ENCODE assay signal across 9 cellular contexts in genomic region chr11:6391548-6392134, GRCh38. TPM values are rescaled to one million over a fixed set of nuclear protein-coding genes. Genes with fewer than 3 reads are reported as not detected.
DNase-seq lines count a peak whose midpoint lies in the region; ATAC-seq and TF ChIP-seq lines count a peak whose summit lies in the region.
"Had no signal": no experiment of that assay in that cellular context is flagged by ENCODE, and none has a peak within 500 bp of the region (broad histone marks: within the 10 kb centered on the region; RNA-seq: fewer than 3 reads in every experiment).

No MANE protein-coding gene starts in this region.

- H3K36me3 ChIP-seq in Caco-2 (ENCODE audit: control insufficient read depth, insufficient read depth, low read length) (no peaks in the 10 kb centered on the region), OCI-LY1 (ENCODE audit: insufficient read depth, low read length) (no peaks in the 10 kb centered on the region), endodermal cell (ENCODE audit: control insufficient read depth, insufficient read depth, low read length) (no peaks in the 10 kb centered on the region), PC-9 (ENCODE audit: low read depth) (no peaks in the 10 kb centered on the region)
- H3K36me3 ChIP-seq: thyroid gland had no signal

- H3K27ac ChIP-seq in OCI-LY1 (ENCODE audit: low read depth, low read length, poor library complexity, severe bottlenecking) (no peak overlapping the region), endodermal cell (ENCODE audit: low read depth, low read length) (no peak overlapping the region), PC-9 (no peak overlapping the region)

- H3K9me3 ChIP-seq in Caco-2 (no peaks in the 10 kb centered on the region), OCI-LY1 (ENCODE audit: low read length) (no peaks in the 10 kb centered on the region), endodermal cell (ENCODE audit: control insufficient read depth, low read length) (no peaks in the 10 kb centered on the region), PC-9 (ENCODE audit: insufficient read depth, low read depth) (no peaks in the 10 kb centered on the region)
- H3K9me3 ChIP-seq: thyroid gland had no signal

- BruUV-seq in Caco-2 (replicated peaks; lab: Mats Ljungman, UMichigan) (no TSS peak), PC-9 (replicated peaks; lab: Mats Ljungman, UMichigan) (no TSS peak)

- no peak for DNase-seq in Caco-2
- peak; percentile 40 for DNase-seq in endodermal cell
- no peak for DNase-seq in progenitor cell of endocrine pancreas (ENCODE audit: low spot score, unreplicated experiment)
- no peak for DNase-seq in stimulated activated naive CD4-positive, alpha-beta T cell treated with Interleukin-2 at 50 U/mL for 16 hours (lab: John Stamatoyannopoulos, UW)
- DNase-seq in PC-9, result no peak

- H3K9me3 Mint-ChIP-seq in Caco-2 (ENCODE audit: unreplicated experiment) (no peaks in the 10 kb centered on the region), endodermal cell (no peaks in the 10 kb centered on the region), progenitor cell of endocrine pancreas (ENCODE audit: low read depth) (no peaks in the 10 kb centered on the region)

- H3K4me2 ChIP-seq in OCI-LY1 (ENCODE audit: low read length) (peak overlapping the region; percentile 96; the same call in 1 of the 2 replicates), PC-9 (no peak overlapping the region)

- POLR2A ChIA-PET in Caco-2 (lab: Charles Lee), result interaction anchor here (0.6 kb wide), 1 partner anchor 34 kb away, joined by 5 read pairs; no protein-coding TSS in a partner anchor
- POLR2A ChIA-PET in PC-9 (lab: Charles Lee; ENCODE audit: unreplicated experiment), result no interaction called here

- H3K27me3 ChIP-seq in Caco-2 (replicated peaks; ENCODE audit: control insufficient read depth, insufficient read depth, low read length) (no peaks in the 10 kb centered on the region), OCI-LY1 (ENCODE audit: insufficient read depth, low read length) (no peaks in the 10 kb centered on the region), endodermal cell (ENCODE audit: control insufficient read depth, insufficient read depth, low read length, poor library complexity, severe bottlenecking) (no peaks in the 10 kb centered on the region), PC-9 (ENCODE audit: insufficient read depth, low read depth) (no peaks in the 10 kb centered on the region)
- H3K27me3 ChIP-seq: thyroid gland had no signal

- H3K79me2 ChIP-seq in OCI-LY1 (ENCODE audit: insufficient read depth, low read length) (no peaks in the 10 kb centered on the region), PC-9 (ENCODE audit: low read depth) (no peaks in the 10 kb centered on the region)

- no peaks in the 10 kb centered on the region for H3K9me2 ChIP-seq in OCI-LY1 (ENCODE audit: low read depth, low read length)
- H3K9me2 ChIP-seq in PC-9 (ENCODE audit: insufficient read depth), result no peaks in the 10 kb centered on the region

- WGBS in endodermal cell (ENCODE audit: insufficient coverage in 1 of 2, insufficient read length in 1 of 2), 2 experiments, result 95 to 100% methylated on average over 1 to 16 of the region's 18 CpGs

- no peak overlapping the region; the same call in 1 of the 2 replicates for H3K9ac ChIP-seq in OCI-LY1 (ENCODE audit: low read length)
- no peak overlapping the region for H3K9ac ChIP-seq in endodermal cell (ENCODE audit: extremely low read depth, low read length, poor library complexity, severe bottlenecking)

- H4K20me1 ChIP-seq in OCI-LY1 (ENCODE audit: insufficient read depth, low read length) (no peaks in the 10 kb centered on the region), PC-9 (ENCODE audit: insufficient read depth) (no peaks in the 10 kb centered on the region)

- H2AFZ ChIP-seq in OCI-LY1 (ENCODE audit: low read length) (no peak overlapping the region), PC-9 (no peak overlapping the region)

- H3K27me3 Mint-ChIP-seq in Caco-2 (ENCODE audit: insufficient read depth, unreplicated experiment), result no peaks in the 10 kb centered on the region
- no peaks in the 10 kb centered on the region for H3K27me3 Mint-ChIP-seq in endodermal cell (ENCODE audit: insufficient read depth)
- H3K27me3 Mint-ChIP-seq in progenitor cell of endocrine pancreas, result no peaks in the 10 kb centered on the region

- H3K36me3 Mint-ChIP-seq in Caco-2 (ENCODE audit: insufficient read depth, unreplicated experiment) (peaks cover 26% of the 10 kb centered on the region), endodermal cell (ENCODE audit: low read depth) (peaks cover 1% of the 10 kb centered on the region), progenitor cell of endocrine pancreas (ENCODE audit: insufficient read depth) (peaks cover 3% of the 10 kb centered on the region)

- H3K4me3 ChIP-seq in Caco-2 (ENCODE audit: low read depth, low read length) (no peak overlapping the region), OCI-LY1 (ENCODE audit: low read depth, low read length, poor library complexity, severe bottlenecking) (peak overlapping the region; percentile 75), endodermal cell (ENCODE audit: low read length) (no peak overlapping the region), PC-9 (no peak overlapping the region)

- H3K27ac Mint-ChIP-seq in Caco-2 (ENCODE audit: unreplicated experiment) (no peak overlapping the region), endodermal cell (no peak overlapping the region), progenitor cell of endocrine pancreas (no peak overlapping the region)

- TF ChIP-seq CTCF in Caco-2 (IDR thresholded peaks at IDR 0.05; ENCODE audit: insufficient read depth in 1 of 2, low read depth in 1 of 2, low read length in 1 of 2, severe bottlenecking in 1 of 2, unreplicated experiment in 1 of 2) (no peak), OCI-LY1 (IDR thresholded peaks at IDR 0.05; ENCODE audit: low read length) (no peak), endodermal cell (conservative IDR thresholded peaks at IDR 0.05) (no peak), progenitor cell of endocrine pancreas (IDR thresholded peaks at IDR 0.05; ENCODE audit: unreplicated experiment) (no peak), PC-9 (conservative IDR thresholded peaks at IDR 0.05) (no peak)

- H3K4me1 ChIP-seq in Caco-2 (peaks cover 27% of the 10 kb centered on the region), OCI-LY1 (ENCODE audit: insufficient read depth, low read length, severe bottlenecking) (peaks cover 18% of the 10 kb centered on the region), endodermal cell (ENCODE audit: control insufficient read depth, insufficient read depth, low read length) (peaks cover 9% of the 10 kb centered on the region), PC-9 (replicated peaks; ENCODE audit: insufficient read depth) (peaks cover 7% of the 10 kb centered on the region; the same call in 1 of the 2 replicates)

- no peaks in the 10 kb centered on the region for H3F3A ChIP-seq in OCI-LY1 (ENCODE audit: insufficient read depth, low read length)
- peaks cover 4% of the 10 kb centered on the region; the same call in 1 of the 2 replicates for H3F3A ChIP-seq in PC-9 (ENCODE audit: insufficient read depth, low read depth)

- CTCF ChIA-PET in Caco-2 (lab: Charles Lee), result interaction anchor here (0.6 kb wide), 1 partner anchor 105 kb away, joined by 5 read pairs; the partner anchor contains the start of gene DNHD1
- CTCF ChIA-PET in PC-9 (lab: Charles Lee), result no interaction called here

- no peak for ATAC-seq in GM19463 (IDR thresholded peaks at IDR 0.05; ENCODE audit: unreplicated experiment)
- ATAC-seq: K562 had no signal

- H3K4me3 Mint-ChIP-seq in Caco-2 (ENCODE audit: unreplicated experiment) (peak overlapping the region; percentile 68), endodermal cell (peak overlapping the region; percentile 72), progenitor cell of endocrine pancreas (ENCODE audit: low read depth) (peak overlapping the region; percentile 85)

- intact Hi-C loops in Caco-2 (cut with micrococcal nuclease; ENCODE audit: unreplicated experiment), result loop anchor here (2.0 to 10.0 kb wide), 4 partner anchors 35 to 223 kb away; partner anchors contain the start of genes HPX, TAF10 and TPP1
- intact Hi-C loops in PC-9 (cut with micrococcal nuclease; ENCODE audit: unreplicated experiment), result loop anchor here (2.0 to 5.0 kb wide), 3 partner anchors 89 to 291 kb away; partner anchors contain the start of genes ARFIP2, ILK, MRPL17 and RRP8

- H3K4me1 Mint-ChIP-seq in Caco-2 (ENCODE audit: low read depth, unreplicated experiment) (peaks cover 37% of the 10 kb centered on the region), endodermal cell (peaks cover 28% of the 10 kb centered on the region), progenitor cell of endocrine pancreas (ENCODE audit: low read depth) (peaks cover 22% of the 10 kb centered on the region)

RNA-seq across cellular contexts. Expression of gene SMPD1, which starts 1.4 kb away (rescaled TPM):
- 38.6 and 41.9 TPM in 2 replicates for total RNA-seq in Caco-2 (2022)
- total RNA-seq in endodermal cell, result 10 to 100 TPM in 1 of 2 donors, 1 to 10 TPM in 1; 9.4 to 28.7 TPM
- 18.4 TPM for polyA plus RNA-seq in endodermal cell (2013, experiment 1 of 2)
- 18.3 TPM for polyA plus RNA-seq in endodermal cell (2013, experiment 2 of 2)
- total RNA-seq in progenitor cell of endocrine pancreas, result 25.5 and 27.8 TPM in 2 replicates
- 7.2 and 9.2 TPM in 2 replicates for total RNA-seq in PC-9 (2021)

RNA-seq across cellular contexts. Expression of gene APBB1, which starts 27.3 kb away (rescaled TPM):
- total RNA-seq in Caco-2 (2022) (37.8 and 39.0 TPM in 2 replicates), endodermal cell (10 to 100 TPM; 51.5 to 51.6 TPM), progenitor cell of endocrine pancreas (64.2 and 71.4 TPM in 2 replicates), PC-9 (2021) (0.90 and 1.4 TPM in 2 replicates)
- polyA plus RNA-seq in endodermal cell (2013, experiment 1 of 2), result 58.5 TPM
- 58.3 TPM for polyA plus RNA-seq in endodermal cell (2013, experiment 2 of 2)

RNA-seq across cellular contexts. Expression of gene HPX, which starts 49.1 kb away (rescaled TPM):
- 10.7 and 10.9 TPM in 2 replicates for total RNA-seq in Caco-2 (2022)
- total RNA-seq in endodermal cell, result 1 to 10 TPM; 3.9 to 6.0 TPM
- 2.6 TPM for polyA plus RNA-seq in endodermal cell (2013, experiment 1 of 2)
- 2.3 TPM for polyA plus RNA-seq in endodermal cell (2013, experiment 2 of 2)
- 2.5 and 6.1 TPM in 2 replicates for total RNA-seq in progenitor cell of endocrine pancreas
- total RNA-seq in PC-9 (2021), result 0.68 TPM in 1 of 2 replicates, not detected in the other

Comparison
In these comparisons a context has a peak if more than half of its experiments do, and no peak if none do; other contexts are left out.
1. RNA of gene APBB1, which starts 27.3 kb away (total RNA-seq): 64.2 to 71.4 TPM in progenitor cell of endocrine pancreas, 51.5 to 51.6 TPM in endodermal cell and 37.8 to 39.0 TPM in Caco-2; 0.90 to 1.4 TPM in PC-9; every median in the first group is over 10 times any median in the second.
2. Peak in every context shown above with its lines, with median percentiles within 50 percentile points of each other: H3K4me3 Mint-ChIP-seq.